Comparison of ENCODE assay signal across 23 cellular contexts in the genomic region with DNA sequence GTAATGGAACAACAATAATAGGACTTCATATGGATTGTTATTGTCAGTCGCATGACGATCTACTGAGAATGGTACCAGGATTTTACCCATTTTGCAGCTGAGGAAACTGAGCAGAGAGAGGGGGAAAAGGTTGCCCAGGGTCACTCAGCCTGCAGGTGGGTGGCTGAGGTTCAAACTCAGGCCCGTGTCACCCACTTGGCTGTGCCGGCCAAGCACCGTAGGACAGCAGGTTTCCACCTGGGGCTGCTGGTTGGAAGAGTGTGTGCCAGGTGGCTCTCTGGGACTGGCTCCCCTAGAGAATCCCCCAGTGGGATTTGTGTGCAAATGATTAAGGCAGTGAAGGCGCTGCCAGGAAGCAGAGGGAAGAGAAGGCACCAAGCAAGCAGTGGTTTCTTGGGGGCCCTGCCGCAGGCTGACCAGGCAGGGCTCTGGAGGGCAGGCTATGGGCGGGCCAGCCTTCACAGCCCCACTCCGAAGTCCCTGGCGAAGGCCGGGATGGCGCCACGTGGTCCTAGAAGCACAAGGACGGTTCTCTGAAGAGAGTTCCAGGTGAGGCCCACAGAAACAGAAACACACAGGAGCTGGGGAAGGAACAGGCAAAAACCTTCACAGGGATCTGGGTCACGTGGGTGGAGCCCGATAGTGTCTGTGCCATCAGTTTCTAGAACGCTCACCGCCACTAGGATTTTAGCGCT.
"Had no signal": no experiment of that assay in that cellular context is flagged by ENCODE, and none has a peak within 500 bp of the region (broad histone marks: within the 10 kb centered on the region; RNA-seq: fewer than 3 reads in every experiment).

No MANE protein-coding gene starts in this region.

- DNase-seq: activated CD4-positive, alpha-beta T cell treated with anti-CD3 and anti-CD28 coated beads, Interleukin-2, amount 50 U/mL, for 4 hours; activated CD8-positive, alpha-beta memory T cell treated with anti-CD3 and anti-CD28 coated beads for 24 hours; activated CD8-positive, alpha-beta memory T cell treated with anti-CD3 and anti-CD28 coated beads, Interleukin-2, amount 50 U/mL, for 4 hours; activated naive CD4-positive, alpha-beta T cell; activated T-cell treated with anti-CD3 and anti-CD28 coated beads, Interleukin-2, amount 50 U/mL, for 4 hours; cortex of kidney; esophagus squamous epithelium; gastrocnemius medialis; naive thymus-derived CD8-positive, alpha-beta T cell; nucleus accumbens; small intestine; stimulated activated CD4-positive, alpha-beta T cell treated with anti-CD3 and anti-CD28 coated beads, Interleukin-15, amount 100 ng/mL, for 24 hours; stimulated activated CD8-positive, alpha-beta memory T cell treated with anti-CD3 and anti-CD28 coated beads, Interleukin-4, amount 100 ng/mL, for 48 hours; stimulated activated naive CD4-positive, alpha-beta T cell treated with Interleukin-2 at 50 U/mL for 16 hours; T-helper 9 cell; thyroid gland; upper lobe of right lung had no signal

- H3K27ac ChIP-seq: gastrocnemius medialis, thyroid gland, upper lobe of right lung had no signal

- ATAC-seq: activated T-cell treated with anti-CD3 and anti-CD28 coated beads, Interleukin-2, amount 50 U/mL, for 4 hours; gastrocnemius medialis; left colon; naive thymus-derived CD8-positive, alpha-beta T cell; upper lobe of right lung; WTC11 had no signal

- H3K27ac Mint-ChIP-seq: activated naive CD8-positive, alpha-beta T cell; activated T-helper 2 cell treated with anti-CD3 and anti-CD28 coated beads, Interferon-gamma antibody, Interleukin-2, Interleukin-4, amounts not matched to agents 10 μg/mL and 5 μg/mL and 100 μg/mL, durations not matched to agents 14 hours and 24 hours and 36 hours; endodermal cell; WTC11 had no signal

- H3K9me3 Mint-ChIP-seq: activated T-cell treated with anti-CD3 and anti-CD28 coated beads, Interleukin-2, amount 50 U/mL, for 4 hours; activated T-helper 2 cell treated with anti-CD3 and anti-CD28 coated beads, Interferon-gamma antibody, Interleukin-2, Interleukin-4, amounts not matched to agents 10 μg/mL and 5 μg/mL and 100 μg/mL, durations not matched to agents 14 hours and 24 hours and 36 hours; endodermal cell; naive thymus-derived CD8-positive, alpha-beta T cell; WTC11 had no signal

- H3K36me3 Mint-ChIP-seq: activated naive CD8-positive, alpha-beta T cell; naive thymus-derived CD8-positive, alpha-beta T cell; WTC11 had no signal

- H3K27me3 ChIP-seq: thyroid gland, upper lobe of right lung had no signal

- H3K9me3 ChIP-seq: esophagus squamous epithelium, gastrocnemius medialis, thyroid gland, upper lobe of right lung had no signal

- H3K4me3 ChIP-seq: esophagus squamous epithelium, gastrocnemius medialis, lung, thyroid gland, upper lobe of right lung had no signal

- H3K4me1 ChIP-seq: gastrocnemius medialis, thyroid gland had no signal

- H3K4me3 Mint-ChIP-seq: activated naive CD8-positive, alpha-beta T cell; activated T-cell treated with anti-CD3 and anti-CD28 coated beads, Interleukin-2, amount 50 U/mL, for 4 hours; endodermal cell; naive thymus-derived CD8-positive, alpha-beta T cell; WTC11 had no signal

- H3K36me3 ChIP-seq: esophagus squamous epithelium, gastrocnemius medialis, thyroid gland, upper lobe of right lung had no signal

- H3K4me1 Mint-ChIP-seq: endodermal cell, WTC11 had no signal
